In the genomic region with DNA sequence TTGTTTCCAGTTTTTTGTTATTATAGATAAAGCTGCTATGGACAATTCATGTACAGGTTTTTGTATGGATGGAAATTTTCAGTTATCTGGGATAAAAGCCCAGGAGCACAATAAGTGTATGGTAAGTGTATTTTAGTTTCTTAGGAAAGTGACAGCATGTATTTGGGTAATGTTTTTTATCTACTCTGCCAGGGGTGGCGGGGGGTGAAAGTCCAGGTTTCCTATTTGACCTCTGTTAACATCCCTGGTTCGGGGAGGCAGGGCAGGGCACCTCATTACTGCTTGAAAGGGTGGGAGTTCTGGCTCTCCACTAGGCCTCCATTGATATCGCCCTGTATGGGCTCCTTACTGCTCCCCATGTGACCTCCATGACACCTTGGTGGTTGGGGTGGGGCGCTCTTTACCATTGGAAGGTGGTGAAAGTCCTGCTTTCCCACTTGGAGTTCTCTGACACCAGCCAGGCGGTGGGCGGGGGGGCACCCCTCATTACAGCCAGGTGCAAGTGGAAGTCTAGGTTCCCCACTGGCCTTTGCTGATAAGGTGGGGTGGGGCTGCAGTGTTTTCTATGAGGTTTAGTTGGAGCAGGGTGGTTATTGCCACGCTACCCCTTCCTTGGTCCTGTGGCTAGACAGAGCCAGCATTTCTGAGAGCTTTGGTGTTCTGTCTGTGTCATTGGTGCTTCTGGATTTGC, we compare ENCODE assay signal across 1 cellular context.
TF ChIP-seq lines count a peak whose summit lies in the region.

No MANE protein-coding gene starts in this region.

TF ChIP-seq in K562, 482 proteins besides CTCF, POLR2A, EP300 and RAD21 (continued from another document):
- TF ChIP-seq, protein P1, sequence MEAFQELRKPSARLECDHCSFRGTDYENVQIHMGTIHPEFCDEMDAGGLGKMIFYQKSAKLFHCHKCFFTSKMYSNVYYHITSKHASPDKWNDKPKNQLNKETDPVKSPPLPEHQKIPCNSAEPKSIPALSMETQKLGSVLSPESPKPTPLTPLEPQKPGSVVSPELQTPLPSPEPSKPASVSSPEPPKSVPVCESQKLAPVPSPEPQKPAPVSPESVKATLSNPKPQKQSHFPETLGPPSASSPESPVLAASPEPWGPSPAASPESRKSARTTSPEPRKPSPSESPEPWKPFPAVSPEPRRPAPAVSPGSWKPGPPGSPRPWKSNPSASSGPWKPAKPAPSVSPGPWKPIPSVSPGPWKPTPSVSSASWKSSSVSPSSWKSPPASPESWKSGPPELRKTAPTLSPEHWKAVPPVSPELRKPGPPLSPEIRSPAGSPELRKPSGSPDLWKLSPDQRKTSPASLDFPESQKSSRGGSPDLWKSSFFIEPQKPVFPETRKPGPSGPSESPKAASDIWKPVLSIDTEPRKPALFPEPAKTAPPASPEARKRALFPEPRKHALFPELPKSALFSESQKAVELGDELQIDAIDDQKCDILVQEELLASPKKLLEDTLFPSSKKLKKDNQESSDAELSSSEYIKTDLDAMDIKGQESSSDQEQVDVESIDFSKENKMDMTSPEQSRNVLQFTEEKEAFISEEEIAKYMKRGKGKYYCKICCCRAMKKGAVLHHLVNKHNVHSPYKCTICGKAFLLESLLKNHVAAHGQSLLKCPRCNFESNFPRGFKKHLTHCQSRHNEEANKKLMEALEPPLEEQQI (IDR thresholded peaks at IDR 0.05) = no peak
- peak; percentile 52 for TF ChIP-seq CBFA2T3 (IDR thresholded peaks at IDR 0.05)
- TF ChIP-seq BRD4 (IDR thresholded peaks at IDR 0.05) = no peak
- TF ChIP-seq PCBP1 (IDR thresholded peaks at IDR 0.05; ENCODE audit: low read depth, low read length, poor library complexity, severe bottlenecking) = no peak
- peak; percentile 48 for TF ChIP-seq TCF3 (CRISPR knock-in tag; IDR thresholded peaks at IDR 0.05)
- TF ChIP-seq FOXM1 (IDR thresholded peaks at IDR 0.05; ENCODE audit: low read depth) = no peak
- TF ChIP-seq FOXM1 (CRISPR knock-in tag; IDR thresholded peaks at IDR 0.05; ENCODE audit: low read depth) = no peak
- TF ChIP-seq CBX3 (IDR thresholded peaks at IDR 0.05; ENCODE audit: borderline replicate concordance in 1 of 2, low read length in 2 of 2) = no peak
- TF ChIP-seq, protein P2, sequence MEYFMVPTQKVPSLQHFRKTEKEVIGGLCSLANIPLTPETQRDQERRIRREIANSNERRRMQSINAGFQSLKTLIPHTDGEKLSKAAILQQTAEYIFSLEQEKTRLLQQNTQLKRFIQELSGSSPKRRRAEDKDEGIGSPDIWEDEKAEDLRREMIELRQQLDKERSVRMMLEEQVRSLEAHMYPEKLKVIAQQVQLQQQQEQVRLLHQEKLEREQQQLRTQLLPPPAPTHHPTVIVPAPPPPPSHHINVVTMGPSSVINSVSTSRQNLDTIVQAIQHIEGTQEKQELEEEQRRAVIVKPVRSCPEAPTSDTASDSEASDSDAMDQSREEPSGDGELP (CRISPR knock-in tag; IDR thresholded peaks at IDR 0.05; ENCODE audit: borderline replicate concordance) = no peak
- TF ChIP-seq, protein P3, sequence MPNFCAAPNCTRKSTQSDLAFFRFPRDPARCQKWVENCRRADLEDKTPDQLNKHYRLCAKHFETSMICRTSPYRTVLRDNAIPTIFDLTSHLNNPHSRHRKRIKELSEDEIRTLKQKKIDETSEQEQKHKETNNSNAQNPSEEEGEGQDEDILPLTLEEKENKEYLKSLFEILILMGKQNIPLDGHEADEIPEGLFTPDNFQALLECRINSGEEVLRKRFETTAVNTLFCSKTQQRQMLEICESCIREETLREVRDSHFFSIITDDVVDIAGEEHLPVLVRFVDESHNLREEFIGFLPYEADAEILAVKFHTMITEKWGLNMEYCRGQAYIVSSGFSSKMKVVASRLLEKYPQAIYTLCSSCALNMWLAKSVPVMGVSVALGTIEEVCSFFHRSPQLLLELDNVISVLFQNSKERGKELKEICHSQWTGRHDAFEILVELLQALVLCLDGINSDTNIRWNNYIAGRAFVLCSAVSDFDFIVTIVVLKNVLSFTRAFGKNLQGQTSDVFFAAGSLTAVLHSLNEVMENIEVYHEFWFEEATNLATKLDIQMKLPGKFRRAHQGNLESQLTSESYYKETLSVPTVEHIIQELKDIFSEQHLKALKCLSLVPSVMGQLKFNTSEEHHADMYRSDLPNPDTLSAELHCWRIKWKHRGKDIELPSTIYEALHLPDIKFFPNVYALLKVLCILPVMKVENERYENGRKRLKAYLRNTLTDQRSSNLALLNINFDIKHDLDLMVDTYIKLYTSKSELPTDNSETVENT (CRISPR knock-in tag; IDR thresholded peaks at IDR 0.05) = no peak
- no peak for TF ChIP-seq ZNF143 (CRISPR knock-in tag; IDR thresholded peaks at IDR 0.05)
- no peak for TF ChIP-seq PTRF (tag; IDR thresholded peaks at IDR 0.05)
- TF ChIP-seq, protein P4, sequence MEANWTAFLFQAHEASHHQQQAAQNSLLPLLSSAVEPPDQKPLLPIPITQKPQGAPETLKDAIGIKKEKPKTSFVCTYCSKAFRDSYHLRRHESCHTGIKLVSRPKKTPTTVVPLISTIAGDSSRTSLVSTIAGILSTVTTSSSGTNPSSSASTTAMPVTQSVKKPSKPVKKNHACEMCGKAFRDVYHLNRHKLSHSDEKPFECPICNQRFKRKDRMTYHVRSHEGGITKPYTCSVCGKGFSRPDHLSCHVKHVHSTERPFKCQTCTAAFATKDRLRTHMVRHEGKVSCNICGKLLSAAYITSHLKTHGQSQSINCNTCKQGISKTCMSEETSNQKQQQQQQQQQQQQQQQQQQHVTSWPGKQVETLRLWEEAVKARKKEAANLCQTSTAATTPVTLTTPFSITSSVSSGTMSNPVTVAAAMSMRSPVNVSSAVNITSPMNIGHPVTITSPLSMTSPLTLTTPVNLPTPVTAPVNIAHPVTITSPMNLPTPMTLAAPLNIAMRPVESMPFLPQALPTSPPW (CRISPR knock-in tag; IDR thresholded peaks at IDR 0.05) = peak; percentile 29; the same call in 1 of the 2 replicates
- no peak for TF ChIP-seq YBX1 (IDR thresholded peaks at IDR 0.05)
- TF ChIP-seq ZFX (CRISPR knock-in tag; IDR thresholded peaks at IDR 0.05) = no peak
- TF ChIP-seq ZNF324 (CRISPR knock-in tag; IDR thresholded peaks at IDR 0.05) = no peak
